In the genomic region with DNA sequence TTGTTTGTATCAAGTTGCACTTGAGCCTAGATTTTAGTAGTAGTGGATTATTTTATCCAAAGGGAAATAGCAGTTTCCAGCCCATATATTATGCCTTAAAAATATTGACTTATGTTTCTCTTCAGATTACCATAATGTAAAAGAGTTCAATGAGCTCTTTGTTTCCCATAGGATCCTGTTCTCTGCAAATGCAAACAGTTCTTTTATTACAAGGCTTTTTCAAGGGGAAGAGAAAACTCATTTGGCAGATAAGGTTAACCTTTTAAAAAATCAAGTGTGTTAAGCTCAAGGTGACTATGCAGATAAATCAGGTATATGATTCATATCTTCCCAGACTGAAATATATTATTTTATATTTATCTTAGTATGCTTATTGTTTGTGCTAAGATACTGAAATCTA, we compare ENCODE assay signal across 1 cellular context.
TF ChIP-seq lines count a peak whose summit lies in the region.

No MANE protein-coding gene starts in this region.

TF ChIP-seq in GM23338, 12 proteins besides CTCF, POLR2A, EP300 and RAD21 (continued from another document):
- TF ChIP-seq ZNF462 (CRISPR knock-in tag; IDR thresholded peaks at IDR 0.05): no peak
